In the genomic region with DNA sequence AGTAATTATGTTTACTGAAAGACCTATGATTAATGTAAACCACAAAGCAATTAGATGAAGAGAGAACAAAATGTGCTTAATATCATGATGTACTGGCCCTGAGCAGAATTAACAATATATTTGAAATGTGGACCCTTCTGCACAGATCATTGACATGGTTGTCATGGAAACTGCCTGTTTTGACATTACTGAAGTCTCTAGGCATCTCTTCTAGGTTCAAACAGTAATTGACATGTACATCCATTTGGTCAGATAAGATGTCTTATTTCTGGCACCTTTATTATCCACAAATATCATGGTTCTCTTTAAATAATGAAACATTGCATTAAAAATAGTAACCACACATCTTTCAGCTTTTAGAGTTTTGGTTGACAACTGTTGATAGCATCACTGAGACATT, we compare ENCODE assay signal across 6 cellular contexts.
"Had no signal": no experiment of that assay in that cellular context is flagged by ENCODE, and none has a peak within 500 bp of the region (broad histone marks: within the 10 kb centered on the region; RNA-seq: fewer than 3 reads in every experiment).

No MANE protein-coding gene starts in this region.

- DNase-seq: GM23248, GOT3, H7, HFFc6 had no signal

- H3K4me3 ChIP-seq: GM23248, HAP-1 had no signal

- H3K27ac ChIP-seq: GM23248, HL-60 had no signal

- H2AFZ ChIP-seq: GM23248 had no signal

- H3K36me3 ChIP-seq: HAP-1 had no signal

- H3K9ac ChIP-seq: GM23248 had no signal

- H3K9me3 ChIP-seq: HAP-1 had no signal
